ENCODE assay signal across 8 cellular contexts in the genomic region with DNA sequence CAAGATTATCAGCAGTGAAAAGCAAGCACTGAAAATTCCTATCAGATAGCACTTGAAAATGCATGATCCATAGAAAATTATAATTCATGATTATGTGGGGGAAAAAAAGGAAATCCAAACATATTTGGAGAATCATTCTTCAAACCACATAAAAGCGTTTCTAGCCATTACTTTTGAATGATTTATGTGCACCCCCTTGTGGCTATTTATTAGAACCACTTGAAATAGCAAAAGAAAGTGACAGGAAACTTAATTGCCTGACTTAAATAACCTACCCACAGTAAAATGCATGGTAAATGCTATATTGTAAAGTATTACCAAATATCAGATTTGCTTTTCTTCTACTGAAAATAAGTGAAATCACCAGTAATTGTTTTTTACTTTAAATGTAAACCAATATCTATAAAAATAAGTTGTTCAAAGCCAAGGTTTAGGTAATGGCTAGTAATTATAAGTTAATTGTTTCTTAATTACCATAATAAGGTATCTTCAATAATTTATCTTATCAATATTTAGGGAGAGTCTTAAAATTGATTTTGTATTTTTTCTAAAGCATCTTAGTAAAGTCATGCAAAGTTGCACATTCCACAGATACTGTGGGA.
DNase-seq lines count a peak whose midpoint lies in the region; ATAC-seq lines count a peak whose summit lies in the region.

No MANE protein-coding gene starts in this region.

- no peak for ATAC-seq in GM21381 (IDR thresholded peaks at IDR 0.05; ENCODE audit: unreplicated experiment)
- no peak for ATAC-seq in GM21723 (IDR thresholded peaks at IDR 0.05; ENCODE audit: unreplicated experiment)

- peak; percentile 54 for DNase-seq in NCI-H1436 (lab: John Stamatoyannopoulos, UW)
- DNase-seq in NCI-H1436 treated with DMSO at 0.1 percent for 48 hours (lab: John Stamatoyannopoulos, UW), result no peak
- peak; percentile 62 for DNase-seq in LoVo (ENCODE audit: low spot score)
- peak; percentile 51 for DNase-seq in SHP77 treated with DMSO at 0.1 percent for 48 hours (lab: John Stamatoyannopoulos, UW)
- DNase-seq in fibroblast of the conjunctiva (ENCODE audit: low read depth), result peak; percentile 52
- peak; percentile 33 for DNase-seq in stromal cell of bone marrow (ENCODE audit: low read depth)
